2 cellular contexts compared by ENCODE assay signal in the genomic region with DNA sequence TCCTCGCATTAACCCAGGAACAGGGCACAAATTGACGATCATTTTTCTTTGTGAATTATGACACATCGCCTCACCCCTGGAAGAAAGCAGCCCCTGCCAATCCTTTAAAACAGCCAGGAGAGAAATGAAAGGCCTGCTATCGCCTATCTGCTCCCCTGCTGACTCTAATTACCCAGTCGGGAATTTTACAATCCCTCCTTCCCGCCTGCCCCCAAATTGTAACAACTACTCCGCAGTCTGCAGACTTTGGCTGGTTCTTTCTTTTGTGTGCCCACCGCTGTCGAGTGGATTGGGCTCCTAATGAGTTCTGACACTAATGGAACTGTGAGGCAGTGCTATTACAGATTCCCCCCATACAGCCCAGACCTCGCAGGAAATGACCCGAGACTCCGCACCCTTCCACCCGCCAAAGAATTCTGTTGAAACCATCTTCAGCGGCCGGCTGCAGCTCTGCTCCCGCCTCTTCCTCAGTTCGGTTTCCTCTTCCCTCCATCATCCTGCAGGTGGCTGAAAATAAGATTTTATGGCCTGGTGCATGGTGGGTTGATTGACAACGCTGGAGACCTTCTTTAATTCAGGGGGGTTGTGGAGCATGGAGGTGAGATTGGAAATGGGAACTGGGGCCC.
TF ChIP-seq lines count a peak whose summit lies in the region.

No MANE protein-coding gene starts in this region.

TF ChIP-seq in HEK293T, 16 proteins besides CTCF, POLR2A, EP300 and RAD21 (continued from another document):
- TF ChIP-seq SP1 (IDR thresholded peaks at IDR 0.05) (no peak), ELF4 (IDR thresholded peaks at IDR 0.05) (no peak), LEF1 (IDR thresholded peaks at IDR 0.05; ENCODE audit: borderline replicate concordance) (no peak), NFRKB (IDR thresholded peaks at IDR 0.05) (no peak)
- TF ChIP-seq, protein P1, sequence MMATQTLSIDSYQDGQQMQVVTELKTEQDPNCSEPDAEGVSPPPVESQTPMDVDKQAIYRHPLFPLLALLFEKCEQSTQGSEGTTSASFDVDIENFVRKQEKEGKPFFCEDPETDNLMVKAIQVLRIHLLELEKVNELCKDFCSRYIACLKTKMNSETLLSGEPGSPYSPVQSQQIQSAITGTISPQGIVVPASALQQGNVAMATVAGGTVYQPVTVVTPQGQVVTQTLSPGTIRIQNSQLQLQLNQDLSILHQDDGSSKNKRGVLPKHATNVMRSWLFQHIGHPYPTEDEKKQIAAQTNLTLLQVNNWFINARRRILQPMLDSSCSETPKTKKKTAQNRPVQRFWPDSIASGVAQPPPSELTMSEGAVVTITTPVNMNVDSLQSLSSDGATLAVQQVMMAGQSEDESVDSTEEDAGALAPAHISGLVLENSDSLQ (IDR thresholded peaks at IDR 0.05) = peak; percentile 56

TF ChIP-seq in neural cell, 6 proteins besides CTCF, POLR2A, EP300 and RAD21 (continued from another document):
- TF ChIP-seq MXI1 (conservative IDR thresholded peaks at IDR 0.05; ENCODE audit: poor library complexity, severe bottlenecking) (no peak), SMC3 (conservative IDR thresholded peaks at IDR 0.05; ENCODE audit: poor library complexity) (peak; percentile 12), POLR2AphosphoS5 (IDR thresholded peaks at IDR 0.05) (peak; percentile 35), TAF1 (IDR thresholded peaks at IDR 0.05; ENCODE audit: low read depth) (no peak)
- TF ChIP-seq, protein P2, sequence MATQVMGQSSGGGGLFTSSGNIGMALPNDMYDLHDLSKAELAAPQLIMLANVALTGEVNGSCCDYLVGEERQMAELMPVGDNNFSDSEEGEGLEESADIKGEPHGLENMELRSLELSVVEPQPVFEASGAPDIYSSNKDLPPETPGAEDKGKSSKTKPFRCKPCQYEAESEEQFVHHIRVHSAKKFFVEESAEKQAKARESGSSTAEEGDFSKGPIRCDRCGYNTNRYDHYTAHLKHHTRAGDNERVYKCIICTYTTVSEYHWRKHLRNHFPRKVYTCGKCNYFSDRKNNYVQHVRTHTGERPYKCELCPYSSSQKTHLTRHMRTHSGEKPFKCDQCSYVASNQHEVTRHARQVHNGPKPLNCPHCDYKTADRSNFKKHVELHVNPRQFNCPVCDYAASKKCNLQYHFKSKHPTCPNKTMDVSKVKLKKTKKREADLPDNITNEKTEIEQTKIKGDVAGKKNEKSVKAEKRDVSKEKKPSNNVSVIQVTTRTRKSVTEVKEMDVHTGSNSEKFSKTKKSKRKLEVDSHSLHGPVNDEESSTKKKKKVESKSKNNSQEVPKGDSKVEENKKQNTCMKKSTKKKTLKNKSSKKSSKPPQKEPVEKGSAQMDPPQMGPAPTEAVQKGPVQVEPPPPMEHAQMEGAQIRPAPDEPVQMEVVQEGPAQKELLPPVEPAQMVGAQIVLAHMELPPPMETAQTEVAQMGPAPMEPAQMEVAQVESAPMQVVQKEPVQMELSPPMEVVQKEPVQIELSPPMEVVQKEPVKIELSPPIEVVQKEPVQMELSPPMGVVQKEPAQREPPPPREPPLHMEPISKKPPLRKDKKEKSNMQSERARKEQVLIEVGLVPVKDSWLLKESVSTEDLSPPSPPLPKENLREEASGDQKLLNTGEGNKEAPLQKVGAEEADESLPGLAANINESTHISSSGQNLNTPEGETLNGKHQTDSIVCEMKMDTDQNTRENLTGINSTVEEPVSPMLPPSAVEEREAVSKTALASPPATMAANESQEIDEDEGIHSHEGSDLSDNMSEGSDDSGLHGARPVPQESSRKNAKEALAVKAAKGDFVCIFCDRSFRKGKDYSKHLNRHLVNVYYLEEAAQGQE (IDR thresholded peaks at IDR 0.05; ENCODE audit: borderline replicate concordance) = peak; percentile 75
TF ChIP-seq in neural cell: peak in this region for 3.
